8 cellular contexts compared by ENCODE assay signal in the genomic region with DNA sequence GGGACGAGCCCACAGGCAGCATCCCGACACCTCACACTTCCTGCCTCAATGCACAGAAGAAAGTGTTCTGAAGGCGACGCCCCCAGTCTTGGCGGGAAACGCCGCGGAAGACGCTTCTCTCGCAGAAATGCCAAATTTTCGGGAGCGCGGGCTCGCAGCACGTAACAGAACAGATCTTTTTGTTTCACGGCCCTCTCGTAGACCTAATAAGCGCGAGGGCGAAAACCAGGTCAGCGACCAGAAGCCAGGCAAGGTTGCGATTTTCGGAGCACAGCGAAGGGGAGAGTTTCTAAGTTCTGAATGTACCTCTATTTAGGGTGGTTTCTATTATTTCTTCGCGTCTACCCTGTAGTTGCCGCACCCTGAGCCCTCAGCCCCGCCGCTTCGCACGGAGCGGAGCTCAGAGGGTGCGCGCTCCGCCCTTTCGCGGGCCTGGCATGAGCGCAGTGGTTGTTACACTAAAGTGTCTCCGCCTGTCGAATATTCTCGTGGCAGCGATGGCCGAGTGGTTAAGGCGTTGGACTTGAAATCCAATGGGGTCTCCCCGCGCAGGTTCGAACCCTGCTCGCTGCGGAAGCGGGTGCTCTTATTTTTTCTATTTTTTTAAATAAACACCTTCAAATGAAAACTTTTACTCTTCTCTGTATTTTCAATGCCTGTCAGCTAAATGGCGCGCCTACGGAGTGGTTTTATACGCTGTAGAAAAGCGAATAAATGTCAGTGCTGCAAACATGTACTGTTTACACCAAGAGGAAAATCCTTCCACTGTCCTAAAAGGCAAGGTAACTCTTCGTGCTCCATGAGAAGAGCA.
A peak's percentile ranks its signal among the peaks of the same experiment; 100 is the strongest.
DNase-seq lines count a peak whose midpoint lies in the region; ATAC-seq, FAIRE-seq and TF ChIP-seq lines count a peak whose summit lies in the region.

No MANE protein-coding gene starts in this region.

- CTCF ChIA-PET in AG04449 (lab: Yijun Ruan, JAX) = interaction anchor here (0.8 to 8.7 kb wide), 4 partner anchors 11 to 67 kb away, joined by 3 to 79 read pairs (median 6); no protein-coding TSS in a partner anchor

- ATAC-seq in GM19023 (IDR thresholded peaks at IDR 0.05; ENCODE audit: unreplicated experiment) (peak; percentile 83), HG03280 (IDR thresholded peaks at IDR 0.05; ENCODE audit: unreplicated experiment) (peak; percentile 85)
- peak; percentile 83 for ATAC-seq in central memory CD8-positive, alpha-beta T cell (replicated peaks; ENCODE audit: extremely low read depth, poor library complexity, severe bottlenecking)

- peak overlapping the region; percentile 83 for H3K4me3 ChIP-seq in AG04449 (ENCODE audit: low read depth, low read length)

- H3K27ac Mint-ChIP-seq in central memory CD8-positive, alpha-beta T cell (ENCODE audit: low read depth) = peak overlapping the region; percentile 100

- peaks cover 5% of the 10 kb centered on the region for H3K9me3 Mint-ChIP-seq in central memory CD8-positive, alpha-beta T cell

- POLR2A ChIA-PET in AG04449 (lab: Yijun Ruan, JAX) = interaction anchor here (0.5 to 1.0 kb wide), 3 partner anchors 9 to 932 kb away, joined by 4 to 5 read pairs (median 4); no protein-coding TSS in a partner anchor

- peak; percentile 56 for DNase-seq in AG04449 (ENCODE audit: low read depth, low spot score)
- DNase-seq in NCI-H345 (lab: John Stamatoyannopoulos, UW) = peak; percentile 86
- peak; percentile 97 for DNase-seq in activated CD4-positive, CD25-positive, alpha-beta regulatory T cell treated with anti-CD3 and anti-CD28 coated beads, Interleukin-2, amount 50 U/mL, for 16 hours (ENCODE audit: low read depth, low spot score)
- peak; percentile 97 to 100 for DNase-seq in central memory CD8-positive, alpha-beta T cell (ENCODE audit: low spot score in 2 of 2)
- peak; percentile 95 to 99 for DNase-seq in stimulated activated CD4-positive, alpha-beta T cell treated with anti-CD3 and anti-CD28 coated beads, Interleukin-12 subunit alpha, Interleukin-12 subunit beta, amount 100 ng/mL, for 24 hours (ENCODE audit: low read depth in 2 of 2)

- H3K4me3 Mint-ChIP-seq in central memory CD8-positive, alpha-beta T cell = peak overlapping the region; percentile 92

- peaks cover 26% of the 10 kb centered on the region for H3K36me3 Mint-ChIP-seq in central memory CD8-positive, alpha-beta T cell (ENCODE audit: insufficient read depth)

- FAIRE-seq in islet of Langerhans (lab: Jason Lieb, UNC) = peak; percentile 41

- H3K27me3 Mint-ChIP-seq in central memory CD8-positive, alpha-beta T cell = peaks cover 8% of the 10 kb centered on the region

- TF ChIP-seq CTCF in AG04449 (IDR thresholded peaks at IDR 0.05; ENCODE audit: insufficient read depth, low read length, missing control alignments) = no peak

- peaks cover 14% of the 10 kb centered on the region for H3K4me1 Mint-ChIP-seq in central memory CD8-positive, alpha-beta T cell

Comparison
In these comparisons a context has a peak if more than half of its experiments do, and no peak if none do; other contexts are left out.
1. Peak in every context shown above with its lines: DNase-seq, ATAC-seq and H3K4me3 ChIP-seq.